ENCODE assay signal across 8 cellular contexts in the genomic region with DNA sequence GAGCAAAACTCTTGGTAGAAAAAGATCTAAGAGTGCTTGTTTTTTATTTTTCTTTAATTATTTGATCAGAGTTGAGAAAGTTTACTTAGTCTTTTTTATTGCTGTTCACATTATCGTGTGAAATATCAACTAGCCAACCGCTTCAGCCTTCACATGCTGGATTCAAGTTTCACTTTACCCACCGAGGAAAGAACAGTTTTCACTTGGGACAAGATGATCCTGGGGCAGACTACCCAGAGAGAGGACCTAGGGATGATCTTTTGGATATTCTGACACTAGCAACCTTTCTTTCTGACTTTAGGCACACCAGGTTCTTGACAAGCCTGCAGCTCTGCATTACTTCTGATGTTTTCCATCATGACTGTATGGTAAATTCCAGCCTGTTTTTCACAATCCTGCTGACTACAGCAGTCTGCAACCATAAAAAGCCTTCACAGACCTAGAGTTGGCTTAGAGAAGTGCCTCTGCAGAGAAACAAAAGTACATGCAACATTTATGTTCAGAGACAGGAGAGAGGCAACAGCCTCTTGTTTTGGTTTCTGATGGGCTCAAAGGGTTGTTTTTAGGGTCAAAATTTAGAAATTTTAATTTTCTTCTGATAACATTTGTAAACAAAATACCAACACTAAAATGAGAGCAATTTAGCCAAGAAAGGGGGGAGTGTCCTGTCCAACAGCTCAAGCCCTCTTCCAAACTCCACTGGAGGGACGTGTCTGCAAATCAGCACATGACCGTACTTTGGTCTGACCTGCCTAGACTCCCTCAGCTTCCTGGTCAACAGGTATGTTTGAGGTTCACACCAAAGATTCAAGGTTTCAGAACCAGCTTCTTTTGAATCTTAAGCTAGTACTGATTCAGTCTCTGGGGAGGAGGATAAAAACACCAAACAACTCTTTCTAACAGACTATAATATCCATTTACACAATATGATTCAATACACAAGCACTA. TPM values are rescaled to one million over a fixed set of nuclear protein-coding genes. Genes with fewer than 3 reads are reported as not detected.
DNase-seq lines count a peak whose midpoint lies in the region; ATAC-seq, FAIRE-seq and TF ChIP-seq lines count a peak whose summit lies in the region.

No MANE protein-coding gene starts in this region.

- H3K36me3 ChIP-seq in GM23338 (ENCODE audit: insufficient read depth) (no peaks in the 10 kb centered on the region), breast epithelium (no peaks in the 10 kb centered on the region), kidney epithelial cell (ENCODE audit: control insufficient read depth, insufficient read depth, low read length) (no peaks in the 10 kb centered on the region), skeletal muscle satellite cell (ENCODE audit: insufficient read depth, low read length) (no peaks in the 10 kb centered on the region)

- H3K9me3 ChIP-seq in breast epithelium (no peaks in the 10 kb centered on the region), skeletal muscle satellite cell (replicated peaks; ENCODE audit: low read length) (no peaks in the 10 kb centered on the region)

- FAIRE-seq in D721Med (lab: Jason Lieb, UNC), result no peak

- peak overlapping the region; percentile 65; the same call in 1 of the 2 replicates for H2AFZ ChIP-seq in GM23338

- no peak overlapping the region for H3K4me3 ChIP-seq in GM23338
- peak overlapping the region; percentile 37 to 60 (median 42) for H3K4me3 ChIP-seq in breast epithelium
- peak overlapping the region; percentile 11 for H3K4me3 ChIP-seq in kidney epithelial cell (ENCODE audit: low read depth, low read length)
- peak overlapping the region; percentile 69 for H3K4me3 ChIP-seq in skeletal muscle satellite cell (ENCODE audit: low read length)

- peak overlapping the region; percentile 83 for H3K9ac ChIP-seq in skeletal muscle satellite cell (ENCODE audit: low read depth, low read length)

- H3K9me2 ChIP-seq in GM23338 (ENCODE audit: insufficient read depth), result no peaks in the 10 kb centered on the region

- H3K4me3 Mint-ChIP-seq in GM23338, result no peak overlapping the region

- H3K36me3 Mint-ChIP-seq in GM23338 (ENCODE audit: low read depth), result no peaks in the 10 kb centered on the region

- no peak overlapping the region for H3K27ac Mint-ChIP-seq in GM23338

- H3K4me2 ChIP-seq in GM23338 (no peak overlapping the region), skeletal muscle satellite cell (ENCODE audit: low read length) (peak overlapping the region; percentile 90)

- H3F3A ChIP-seq in GM23338 (replicated peaks; ENCODE audit: low read depth), result no peaks in the 10 kb centered on the region

- TF ChIP-seq POLR2A in breast epithelium (IDR thresholded peaks at IDR 0.05), result no peak

- H3K4me1 Mint-ChIP-seq in GM23338, result no peaks in the 10 kb centered on the region

- no peak for ATAC-seq in GM23338

- H3K9me3 Mint-ChIP-seq in GM23338, result no peaks in the 10 kb centered on the region

- no peaks in the 10 kb centered on the region for H3K27me3 Mint-ChIP-seq in GM23338 (ENCODE audit: insufficient read depth, low read depth, poor library complexity)

- H4K20me1 ChIP-seq in GM23338 (replicated peaks; ENCODE audit: insufficient read depth), result no peaks in the 10 kb centered on the region

- H3K79me2 ChIP-seq in GM23338 (replicated peaks; ENCODE audit: insufficient read depth), result no peaks in the 10 kb centered on the region

- H3K4me1 ChIP-seq in GM23338 (ENCODE audit: insufficient read depth) (no peaks in the 10 kb centered on the region), breast epithelium (no peaks in the 10 kb centered on the region), skeletal muscle satellite cell (ENCODE audit: control insufficient read depth, insufficient read depth, low read length) (peaks cover 7% of the 10 kb centered on the region)

- H3K27me3 ChIP-seq in GM23338 (ENCODE audit: insufficient read depth) (no peaks in the 10 kb centered on the region), breast epithelium (no peaks in the 10 kb centered on the region), kidney epithelial cell (ENCODE audit: control insufficient read depth, insufficient read depth, low read length) (no peaks in the 10 kb centered on the region), skeletal muscle satellite cell (ENCODE audit: control insufficient read depth, insufficient read depth, low read length) (no peaks in the 10 kb centered on the region)

- H3K27ac ChIP-seq in GM23338 (ENCODE audit: low read depth) (no peak overlapping the region), breast epithelium (peak overlapping the region; percentile 31 to 72)

- TF ChIP-seq CTCF in GM23338 (conservative IDR thresholded peaks at IDR 0.05; ENCODE audit: low read depth in 2 of 2) (no peak), breast epithelium (IDR thresholded peaks at IDR 0.05) (no peak), kidney epithelial cell (IDR thresholded peaks at IDR 0.05; ENCODE audit: insufficient read depth, low read length, poor library complexity, severe bottlenecking) (no peak), D721Med (IDR thresholded peaks at IDR 0.05; ENCODE audit: insufficient read depth, missing control alignments) (no peak)

- intact Hi-C loops in breast epithelium (cut with DNase I; ENCODE audit: low total_unique reads), result no loop called here

- no peak for DNase-seq in GM23338 (ENCODE audit: low spot score)
- DNase-seq in breast epithelium (ENCODE audit: low spot score in 2 of 2), result no peak
- no peak for DNase-seq in kidney epithelial cell (ENCODE audit: low read depth)
- DNase-seq in stimulated activated CD4-positive, alpha-beta T cell treated with anti-CD3 and anti-CD28 coated beads, Interleukin-4, amount 100 ng/mL, for 24 hours, result no peak
- DNase-seq in 8988T, result no peak
- no peak for DNase-seq in activated naive CD4-positive, alpha-beta T cell treated with Interleukin-2 at 50 U/mL for 16 hours
- no peak for DNase-seq in D721Med (ENCODE audit: insufficient read length, low spot score)

TF ChIP-seq in GM23338, 12 proteins besides CTCF, POLR2A, EP300 and RAD21 (continues in another document):
- TF ChIP-seq, protein P1, sequence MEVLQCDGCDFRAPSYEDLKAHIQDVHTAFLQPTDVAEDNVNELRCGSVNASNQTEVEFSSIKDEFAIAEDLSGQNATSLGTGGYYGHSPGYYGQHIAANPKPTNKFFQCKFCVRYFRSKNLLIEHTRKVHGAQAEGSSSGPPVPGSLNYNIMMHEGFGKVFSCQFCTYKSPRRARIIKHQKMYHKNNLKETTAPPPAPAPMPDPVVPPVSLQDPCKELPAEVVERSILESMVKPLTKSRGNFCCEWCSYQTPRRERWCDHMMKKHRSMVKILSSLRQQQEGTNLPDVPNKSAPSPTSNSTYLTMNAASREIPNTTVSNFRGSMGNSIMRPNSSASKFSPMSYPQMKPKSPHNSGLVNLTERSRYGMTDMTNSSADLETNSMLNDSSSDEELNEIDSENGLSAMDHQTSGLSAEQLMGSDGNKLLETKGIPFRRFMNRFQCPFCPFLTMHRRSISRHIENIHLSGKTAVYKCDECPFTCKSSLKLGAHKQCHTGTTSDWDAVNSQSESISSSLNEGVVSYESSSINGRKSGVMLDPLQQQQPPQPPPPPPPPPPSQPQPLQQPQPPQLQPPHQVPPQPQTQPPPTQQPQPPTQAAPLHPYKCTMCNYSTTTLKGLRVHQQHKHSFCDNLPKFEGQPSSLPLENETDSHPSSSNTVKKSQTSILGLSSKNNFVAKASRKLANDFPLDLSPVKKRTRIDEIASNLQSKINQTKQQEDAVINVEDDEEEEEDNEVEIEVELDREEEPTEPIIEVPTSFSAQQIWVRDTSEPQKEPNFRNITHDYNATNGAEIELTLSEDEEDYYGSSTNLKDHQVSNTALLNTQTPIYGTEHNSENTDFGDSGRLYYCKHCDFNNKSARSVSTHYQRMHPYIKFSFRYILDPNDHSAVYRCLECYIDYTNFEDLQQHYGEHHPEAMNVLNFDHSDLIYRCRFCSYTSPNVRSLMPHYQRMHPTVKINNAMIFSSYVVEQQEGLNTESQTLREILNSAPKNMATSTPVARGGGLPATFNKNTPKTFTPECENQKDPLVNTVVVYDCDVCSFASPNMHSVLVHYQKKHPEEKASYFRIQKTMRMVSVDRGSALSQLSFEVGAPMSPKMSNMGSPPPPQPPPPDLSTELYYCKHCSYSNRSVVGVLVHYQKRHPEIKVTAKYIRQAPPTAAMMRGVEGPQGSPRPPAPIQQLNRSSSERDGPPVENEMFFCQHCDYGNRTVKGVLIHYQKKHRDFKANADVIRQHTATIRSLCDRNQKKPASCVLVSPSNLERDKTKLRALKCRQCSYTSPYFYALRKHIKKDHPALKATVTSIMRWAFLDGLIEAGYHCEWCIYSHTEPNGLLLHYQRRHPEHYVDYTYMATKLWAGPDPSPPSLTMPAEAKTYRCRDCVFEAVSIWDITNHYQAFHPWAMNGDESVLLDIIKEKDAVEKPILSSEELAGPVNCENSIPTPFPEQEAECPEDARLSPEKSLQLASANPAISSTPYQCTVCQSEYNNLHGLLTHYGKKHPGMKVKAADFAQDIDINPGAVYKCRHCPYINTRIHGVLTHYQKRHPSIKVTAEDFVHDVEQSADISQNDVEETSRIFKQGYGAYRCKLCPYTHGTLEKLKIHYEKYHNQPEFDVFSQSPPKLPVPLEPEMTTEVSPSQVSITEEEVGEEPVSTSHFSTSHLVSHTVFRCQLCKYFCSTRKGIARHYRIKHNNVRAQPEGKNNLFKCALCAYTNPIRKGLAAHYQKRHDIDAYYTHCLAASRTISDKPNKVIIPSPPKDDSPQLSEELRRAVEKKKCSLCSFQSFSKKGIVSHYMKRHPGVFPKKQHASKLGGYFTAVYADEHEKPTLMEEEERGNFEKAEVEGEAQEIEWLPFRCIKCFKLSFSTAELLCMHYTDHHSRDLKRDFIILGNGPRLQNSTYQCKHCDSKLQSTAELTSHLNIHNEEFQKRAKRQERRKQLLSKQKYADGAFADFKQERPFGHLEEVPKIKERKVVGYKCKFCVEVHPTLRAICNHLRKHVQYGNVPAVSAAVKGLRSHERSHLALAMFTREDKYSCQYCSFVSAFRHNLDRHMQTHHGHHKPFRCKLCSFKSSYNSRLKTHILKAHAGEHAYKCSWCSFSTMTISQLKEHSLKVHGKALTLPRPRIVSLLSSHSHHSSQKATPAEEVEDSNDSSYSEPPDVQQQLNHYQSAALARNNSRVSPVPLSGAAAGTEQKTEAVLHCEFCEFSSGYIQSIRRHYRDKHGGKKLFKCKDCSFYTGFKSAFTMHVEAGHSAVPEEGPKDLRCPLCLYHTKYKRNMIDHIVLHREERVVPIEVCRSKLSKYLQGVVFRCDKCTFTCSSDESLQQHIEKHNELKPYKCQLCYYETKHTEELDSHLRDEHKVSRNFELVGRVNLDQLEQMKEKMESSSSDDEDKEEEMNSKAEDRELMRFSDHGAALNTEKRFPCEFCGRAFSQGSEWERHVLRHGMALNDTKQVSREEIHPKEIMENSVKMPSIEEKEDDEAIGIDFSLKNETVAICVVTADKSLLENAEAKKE (CRISPR knock-in tag; IDR thresholded peaks at IDR 0.05), result no peak
- no peak for TF ChIP-seq POLR2AphosphoS5 (IDR thresholded peaks at IDR 0.05; ENCODE audit: low read depth)
- no peak for TF ChIP-seq STAT1 (IDR thresholded peaks at IDR 0.05; ENCODE audit: unreplicated experiment)
- no peak for TF ChIP-seq JUNB (IDR thresholded peaks at IDR 0.05; ENCODE audit: unreplicated experiment)

RNA-seq across cellular contexts. Expression of a gene that starts 0.9 kb away (rescaled TPM):
- total RNA-seq in GM23338 (2014; rRNA removed; shearing (Covaris generic)), result 0.39 and 0.42 TPM in 2 replicates
- polyA plus RNA-seq in GM23338 (2016; fragmentation: Nextera tagmentation; extraction: Ambion mirVana), result 0.24 and 0.57 TPM in 2 replicates
- 100 to 1,000 TPM in 1 of 3 donors, 10 to 100 TPM in 2; 17.4 to 170 (median 41.1) TPM for total RNA-seq in breast epithelium
- 0.75 and 0.84 TPM in 2 replicates for total RNA-seq in kidney epithelial cell
- total RNA-seq in skeletal muscle satellite cell (2012; rRNA removed), result 81.9 and 192 TPM in 2 replicates

Comparison
In these comparisons a context has a peak if more than half of its experiments do, and no peak if none do; other contexts are left out.
1. RNA of a gene that starts 0.9 kb away (total RNA-seq): 17.4 to 170 TPM in breast epithelium; 0.75 to 0.84 TPM in kidney epithelial cell and 0.39 to 0.42 TPM in GM23338; every median in the first group is over 10 times any median in the second.